8 cellular contexts compared by ENCODE assay signal in genomic region chr12:120265203-120265482, GRCh38. TPM values are rescaled to one million over a fixed set of nuclear protein-coding genes. Genes with fewer than 3 reads are reported as not detected.
DNase-seq lines count a peak whose midpoint lies in the region; ATAC-seq and TF ChIP-seq lines count a peak whose summit lies in the region.

No MANE protein-coding gene starts in this region.

- H3K79me2 ChIP-seq in OCI-LY3 (ENCODE audit: low read length), result no peaks in the 10 kb centered on the region

- in situ Hi-C loops in ACHN (cut with HindIII; ENCODE audit: low pct_ligation_motif_present, low pct_unique_long_range_greater_than_20kb, low sequenced_read_pairs), result loop anchor here (5.0 to 10.0 kb wide), 2 partner anchors 43 to 60 kb away; partner anchors contain the start of gene RPLP0

- no peaks in the 10 kb centered on the region for H3K36me3 ChIP-seq in OCI-LY3 (replicated peaks; ENCODE audit: low read depth, low read length)
- peaks cover 0 to 6% (median 0%) of the 10 kb centered on the region in 4 donors for H3K36me3 ChIP-seq in esophagus muscularis mucosa
- H3K36me3 ChIP-seq in rectal smooth muscle tissue (ENCODE audit: control insufficient read depth, insufficient read depth, low read length), result no peaks in the 10 kb centered on the region

- peak; percentile 25 for ATAC-seq in GM21381 (IDR thresholded peaks at IDR 0.05; ENCODE audit: unreplicated experiment)

- intact Hi-C loops in esophagus muscularis mucosa (cut with DNase I), result loop anchor here (1.0 kb wide), 1 partner anchor 37 kb away; no protein-coding TSS in a partner anchor

- peak overlapping the region; percentile 96 for H3K4me3 ChIP-seq in OCI-LY3 (ENCODE audit: low read length)
- H3K4me3 ChIP-seq in esophagus muscularis mucosa, result peak overlapping the region; percentile 84 to 100 (median 99)
- H3K4me3 ChIP-seq in rectal smooth muscle tissue (ENCODE audit: low read length), result peak overlapping the region; percentile 82

- H3K27me3 ChIP-seq in OCI-LY3 (ENCODE audit: low read depth, low read length) (peaks cover 27% of the 10 kb centered on the region), esophagus muscularis mucosa (no peaks in the 10 kb centered on the region), rectal smooth muscle tissue (ENCODE audit: control insufficient read depth, insufficient read depth, low read length) (no peaks in the 10 kb centered on the region)

- TF ChIP-seq EP300 in esophagus muscularis mucosa (IDR thresholded peaks at IDR 0.05), result no peak

- 0% methylated on average over 5 of the region's 21 CpGs for WGBS in esophagus muscularis mucosa

- H3K27ac ChIP-seq in OCI-LY3 (ENCODE audit: low read length) (no peak overlapping the region), esophagus muscularis mucosa (replicated peaks in 1 of 4) (peak overlapping the region; percentile 96 to 98 (median 96)), rectal smooth muscle tissue (ENCODE audit: low read depth, low read length) (peak overlapping the region; percentile 55)

- no peak for DNase-seq in esophagus muscularis mucosa (ENCODE audit: extremely low spot score)
- no peak for DNase-seq in AG08396 (ENCODE audit: low spot score)
- no peak for DNase-seq in stimulated activated CD4-positive, alpha-beta T cell treated with anti-CD3 and anti-CD28 coated beads, Interleukin-15, amount 100 ng/mL, for 24 hours
- DNase-seq in NCI-H2107 treated with DMSO at 0.1 percent for 48 hours (lab: John Stamatoyannopoulos, UW; ENCODE audit: unreplicated experiment), result no peak
- no peak for DNase-seq in ACHN

- H2AFZ ChIP-seq in OCI-LY3 (ENCODE audit: low read depth, low read length), result peak overlapping the region; percentile 47

- no peak for TF ChIP-seq POLR2A in esophagus muscularis mucosa (IDR thresholded peaks at IDR 0.05; ENCODE audit: low read depth)

- H3K9me3 ChIP-seq in OCI-LY3 (ENCODE audit: insufficient read depth, low read length) (no peaks in the 10 kb centered on the region), esophagus muscularis mucosa (no peaks in the 10 kb centered on the region)

- no peak for TF ChIP-seq CTCF in OCI-LY3 (IDR thresholded peaks at IDR 0.05; ENCODE audit: low read depth, low read length)
- TF ChIP-seq CTCF in esophagus muscularis mucosa (IDR thresholded peaks at IDR 0.05), result no peak

- peaks cover 15% of the 10 kb centered on the region; the same call in 1 of the 2 replicates for H3K4me1 ChIP-seq in OCI-LY3 (ENCODE audit: low read length)
- H3K4me1 ChIP-seq in esophagus muscularis mucosa, result peaks cover 43 to 56% (median 51%) of the 10 kb centered on the region in 4 donors
- peaks cover 25% of the 10 kb centered on the region for H3K4me1 ChIP-seq in rectal smooth muscle tissue (ENCODE audit: control insufficient read depth, insufficient read depth, low read length)

- no peaks in the 10 kb centered on the region for H4K20me1 ChIP-seq in OCI-LY3 (ENCODE audit: insufficient read depth, low read length)

- peak overlapping the region; percentile 96 for H3K4me2 ChIP-seq in OCI-LY3 (ENCODE audit: low read length)

- H3K9ac ChIP-seq in OCI-LY3 (ENCODE audit: low read length) (peak overlapping the region; percentile 87), rectal smooth muscle tissue (ENCODE audit: low read length) (peak overlapping the region; percentile 58)

RNA-seq across cellular contexts. Expression of gene PXN, which starts 0.4 kb away (rescaled TPM):
- total RNA-seq in esophagus muscularis mucosa, result 10 to 100 TPM; 51.9 to 89.4 (median 71.9) TPM

RNA-seq across cellular contexts. Expression of gene RNU4-2, which starts 26.6 kb away (rescaled TPM):
- total RNA-seq in esophagus muscularis mucosa, result under 1 TPM in 2 of 4 donors, not detected in 2; under 0.01 TPM

RNA-seq across cellular contexts. Expression of gene RNU4-1, which starts 27.9 kb away (rescaled TPM):
- total RNA-seq in esophagus muscularis mucosa, result under 1 TPM in 2 of 4 donors, not detected in 2; under 0.01 TPM

RNA-seq across cellular contexts. Expression of gene SIRT4, which starts 37.0 kb away (rescaled TPM):
- 1 to 10 TPM in 3 of 4 donors, under 1 TPM in 1; 0.66 to 2.3 (median 2.1) TPM for total RNA-seq in esophagus muscularis mucosa
